Comparison of ENCODE assay signal across 17 cellular contexts in the genomic region with DNA sequence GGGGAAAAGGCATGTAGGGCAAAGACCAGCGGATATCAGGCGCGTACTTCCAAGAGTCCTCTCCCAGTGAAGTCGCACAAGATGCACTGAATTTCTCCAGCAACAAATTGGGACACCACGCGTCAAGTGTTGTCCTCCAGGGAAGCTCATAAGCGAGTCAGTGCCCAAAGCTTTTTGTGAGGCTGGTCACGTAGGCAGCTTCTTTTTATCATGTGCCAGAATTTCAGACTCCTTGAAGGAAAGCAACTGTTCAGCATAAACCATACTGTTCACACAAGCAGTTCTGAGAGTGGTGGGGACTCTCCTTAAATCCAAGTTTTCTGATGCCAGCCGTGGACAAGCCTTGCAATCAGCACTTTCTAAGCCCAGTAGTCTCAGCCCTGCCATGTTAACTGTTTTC.
"Had no signal": no experiment of that assay in that cellular context is flagged by ENCODE, and none has a peak within 500 bp of the region (broad histone marks: within the 10 kb centered on the region; RNA-seq: fewer than 3 reads in every experiment).

No MANE protein-coding gene starts in this region.

- H3K27me3 Mint-ChIP-seq: stimulated activated memory B cell treated with anti-CD40 and anti-IgM and Interleukin-4, amounts not matched to agents 10 μg/mL and 1 μg/mL and 100 μg/mL, for 72 hours had no signal

- H3K4me1 ChIP-seq: thyroid gland, uterus had no signal

- DNase-seq: activated CD4-positive, alpha-beta memory T cell treated with anti-CD3 and anti-CD28 coated beads for 36 hours; activated CD4-positive, alpha-beta T cell treated with anti-CD3 and anti-CD28 coated beads for 36 hours; activated CD8-positive, alpha-beta memory T cell treated with anti-CD3 and anti-CD28 coated beads, Interleukin-2, amount 10 ng/mL, durations not matched to agents 7 days and 5 days; activated effector memory CD4-positive, alpha-beta T cell treated with Interleukin-2 at 50 U/mL for 16 hours; activated T-cell treated with anti-CD3 and anti-CD28 coated beads, Interleukin-2, amount 50 U/mL, for 1 hour; adrenal gland; effector CD4-positive, alpha-beta T cell; kidney glomerular epithelial cell; ovary; stimulated activated CD4-positive, alpha-beta T cell treated with anti-CD3 and anti-CD28 coated beads, Interleukin-2, amount 100 ng/mL, for 48 hours; thyroid gland; uterus had no signal

- H3K4me3 Mint-ChIP-seq: activated CD4-positive, alpha-beta memory T cell treated with anti-CD3 and anti-CD28 coated beads for 36 hours; activated CD4-positive, alpha-beta T cell treated with anti-CD3 and anti-CD28 coated beads for 36 hours; activated CD8-positive, alpha-beta memory T cell treated with anti-CD3 and anti-CD28 coated beads, Interleukin-2, amount 10 ng/mL, durations not matched to agents 7 days and 5 days; activated naive CD4-positive, alpha-beta T cell treated with anti-CD3 and anti-CD28 coated beads, Interleukin-2, amount 50 U/mL, for 24 hours; central memory CD8-positive, alpha-beta T cell; neural crest cell; stimulated activated memory B cell treated with anti-CD40 and anti-IgM and Interleukin-4, amounts not matched to agents 10 μg/mL and 1 μg/mL and 100 μg/mL, for 72 hours had no signal

- H3K36me3 ChIP-seq: adrenal gland, ovary, thyroid gland, uterus had no signal

- H3K27ac ChIP-seq: adrenal gland, coronary artery, ovary, thyroid gland, uterus had no signal

- H3K27ac Mint-ChIP-seq: activated CD4-positive, alpha-beta memory T cell treated with anti-CD3 and anti-CD28 coated beads for 36 hours; activated CD4-positive, alpha-beta T cell treated with anti-CD3 and anti-CD28 coated beads for 36 hours; activated CD8-positive, alpha-beta memory T cell treated with anti-CD3 and anti-CD28 coated beads, Interleukin-2, amount 10 ng/mL, durations not matched to agents 7 days and 5 days; activated naive CD4-positive, alpha-beta T cell treated with anti-CD3 and anti-CD28 coated beads, Interleukin-2, amount 50 U/mL, for 24 hours; stimulated activated memory B cell treated with anti-CD40 and anti-IgM and Interleukin-4, amounts not matched to agents 10 μg/mL and 1 μg/mL and 100 μg/mL, for 72 hours had no signal

- H3K4me1 Mint-ChIP-seq: activated CD4-positive, alpha-beta T cell treated with anti-CD3 and anti-CD28 coated beads for 36 hours; activated naive CD4-positive, alpha-beta T cell treated with anti-CD3 and anti-CD28 coated beads, Interleukin-2, amount 50 U/mL, for 24 hours; central memory CD8-positive, alpha-beta T cell; stimulated activated memory B cell treated with anti-CD40 and anti-IgM and Interleukin-4, amounts not matched to agents 10 μg/mL and 1 μg/mL and 100 μg/mL, for 72 hours had no signal

- H3K4me3 ChIP-seq: adrenal gland, coronary artery, ovary, thyroid gland, uterus had no signal

- H3K9me3 Mint-ChIP-seq: activated CD4-positive, alpha-beta memory T cell treated with anti-CD3 and anti-CD28 coated beads for 36 hours; activated naive CD4-positive, alpha-beta T cell treated with anti-CD3 and anti-CD28 coated beads, Interleukin-2, amount 50 U/mL, for 24 hours; central memory CD8-positive, alpha-beta T cell; neural crest cell; stimulated activated memory B cell treated with anti-CD40 and anti-IgM and Interleukin-4, amounts not matched to agents 10 μg/mL and 1 μg/mL and 100 μg/mL, for 72 hours had no signal

- H3K9me3 ChIP-seq: adrenal gland, ovary, thyroid gland, uterus had no signal

- H3K36me3 Mint-ChIP-seq: activated CD4-positive, alpha-beta memory T cell treated with anti-CD3 and anti-CD28 coated beads for 36 hours; activated CD8-positive, alpha-beta memory T cell treated with anti-CD3 and anti-CD28 coated beads, Interleukin-2, amount 10 ng/mL, durations not matched to agents 7 days and 5 days; activated naive CD4-positive, alpha-beta T cell treated with anti-CD3 and anti-CD28 coated beads, Interleukin-2, amount 50 U/mL, for 24 hours; stimulated activated memory B cell treated with anti-CD40 and anti-IgM and Interleukin-4, amounts not matched to agents 10 μg/mL and 1 μg/mL and 100 μg/mL, for 72 hours had no signal

- H3K27me3 ChIP-seq: adrenal gland, ovary, thyroid gland, uterus had no signal

- ATAC-seq: activated CD4-positive, alpha-beta T cell treated with anti-CD3 and anti-CD28 coated beads for 36 hours; activated CD8-positive, alpha-beta memory T cell treated with anti-CD3 and anti-CD28 coated beads, Interleukin-2, amount 10 ng/mL, durations not matched to agents 7 days and 5 days; stimulated activated memory B cell treated with anti-CD40 and anti-IgM and Interleukin-4, amounts not matched to agents 10 μg/mL and 1 μg/mL and 100 μg/mL, for 72 hours had no signal
